In the genomic region with DNA sequence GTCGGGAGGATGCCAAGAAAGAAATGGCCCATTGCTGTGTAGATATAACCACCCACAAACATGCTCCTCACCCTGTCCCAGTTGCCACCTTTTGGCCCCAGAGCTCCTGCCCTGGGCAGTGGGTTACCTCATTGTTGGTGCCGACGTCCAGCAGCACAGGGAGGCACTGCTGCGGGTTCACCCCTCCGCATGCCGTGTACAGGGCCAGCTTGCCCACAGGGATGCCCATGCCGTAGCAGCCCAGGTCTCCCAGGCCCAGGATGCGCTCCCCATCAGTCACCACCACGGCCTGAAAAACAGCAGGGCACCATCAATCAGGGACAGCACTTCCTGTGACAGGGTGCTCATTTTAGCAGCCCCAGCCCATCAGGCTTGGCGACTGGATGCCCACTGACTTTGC, we compare ENCODE assay signal across 19 cellular contexts.
DNase-seq lines count a peak whose midpoint lies in the region; ATAC-seq, FAIRE-seq and TF ChIP-seq lines count a peak whose summit lies in the region.
"Had no signal": no experiment of that assay in that cellular context is flagged by ENCODE, and none has a peak within 500 bp of the region (broad histone marks: within the 10 kb centered on the region; RNA-seq: fewer than 3 reads in every experiment).

No MANE protein-coding gene starts in this region.

- H3K36me3 ChIP-seq in RWPE2 (ENCODE audit: low read depth) = no peaks in the 10 kb centered on the region
- no peaks in the 10 kb centered on the region for H3K36me3 ChIP-seq in skeletal muscle satellite cell (ENCODE audit: insufficient read depth, low read length)

- TF ChIP-seq CTCF in RWPE2 (IDR thresholded peaks at IDR 0.05; ENCODE audit: poor library complexity, severe bottlenecking) = no peak

- no peak overlapping the region for H3K4me2 ChIP-seq in skeletal muscle satellite cell (ENCODE audit: low read length)
- H3K4me2 ChIP-seq: SK-N-SH had no signal

- H3K27ac ChIP-seq in RWPE2 (ENCODE audit: poor library complexity, severe bottlenecking) = peak overlapping the region; percentile 14

- H3K4me3 ChIP-seq in RWPE2 (ENCODE audit: severe bottlenecking) = no peak overlapping the region
- no peak overlapping the region for H3K4me3 ChIP-seq in skeletal muscle satellite cell (ENCODE audit: low read length)
- H3K4me3 ChIP-seq: K562 had no signal

- peak; percentile 62 for FAIRE-seq in HTR-8/SVneo (lab: Jason Lieb, UNC)
- FAIRE-seq: D721Med, K562 had no signal

- no peaks in the 10 kb centered on the region for H3K27me3 ChIP-seq in RWPE2 (ENCODE audit: insufficient read depth, poor library complexity, severe bottlenecking)
- H3K27me3 ChIP-seq in skeletal muscle satellite cell (ENCODE audit: control insufficient read depth, insufficient read depth, low read length) = no peaks in the 10 kb centered on the region

- no peaks in the 10 kb centered on the region for H3K9me3 ChIP-seq in RWPE2 (ENCODE audit: severe bottlenecking)
- H3K9me3 ChIP-seq in skeletal muscle satellite cell (replicated peaks; ENCODE audit: low read length) = no peaks in the 10 kb centered on the region
- H3K9me3 ChIP-seq: SK-N-SH had no signal

- DNase-seq in HTR-8/SVneo (ENCODE audit: insufficient read length, low spot score) (no peak), RWPE2 (ENCODE audit: low spot score) (no peak), kidney glomerular epithelial cell (lab: John Stamatoyannopoulos, UW) (peak; percentile 82), RKO (ENCODE audit: low spot score) (no peak)
- DNase-seq: C1 segment of cervical spinal cord; CD8-positive, alpha-beta memory T cell; H9; NCI-H1105 treated with DMSO at 0.1 percent for 48 hours; NCI-H1694; NCI-H2081 treated with DMSO at 0.1 percent for 48 hours; NK-92 treated with Interleukin-12 subunit alpha and Interleukin-12 subunit beta, amount 100 ng/mL, for 24 hours; SHP77 treated with DMSO at 0.1 percent for 48 hours; SK-N-SH had no signal

- H3K4me1 ChIP-seq in RWPE2 (ENCODE audit: insufficient read depth, poor library complexity, severe bottlenecking) = peaks cover 5% of the 10 kb centered on the region
- peaks cover 19% of the 10 kb centered on the region for H3K4me1 ChIP-seq in skeletal muscle satellite cell (ENCODE audit: control insufficient read depth, insufficient read depth, low read length)

- no peak for ATAC-seq in RWPE2 (ENCODE audit: low read depth)
- ATAC-seq in HG03039 (IDR thresholded peaks at IDR 0.05; ENCODE audit: unreplicated experiment) = no peak
- no peak for ATAC-seq in HG03025 (IDR thresholded peaks at IDR 0.05; ENCODE audit: low FRiP score, unreplicated experiment)
- ATAC-seq in GM21717 (IDR thresholded peaks at IDR 0.05; ENCODE audit: unreplicated experiment) = no peak
- ATAC-seq: K562 had no signal

- H3K9ac ChIP-seq in skeletal muscle satellite cell (ENCODE audit: low read depth, low read length) = peak overlapping the region; percentile 5
- H3K9ac ChIP-seq: SK-N-SH had no signal
